Comparison of ENCODE assay signal across 25 cellular contexts in genomic region chr1:189606047-189606446, GRCh38.
"Had no signal": no experiment of that assay in that cellular context is flagged by ENCODE, and none has a peak within 500 bp of the region (broad histone marks: within the 10 kb centered on the region; RNA-seq: fewer than 3 reads in every experiment).

No MANE protein-coding gene starts in this region.

- DNase-seq: cerebellar nuclear complex; cortex of kidney; effector memory CD8-positive, alpha-beta T cell; gastrocnemius medialis; head of caudate nucleus; left colon; left ventricle myocardium superior; mesenchymal stem cell; mucosa of descending colon; naive B cell; pancreas; sigmoid colon; stimulated activated CD4-positive, alpha-beta T cell treated with anti-CD3 and anti-CD28 coated beads, Interleukin-4, amount 100 ng/mL, for 4 hours; stimulated activated naive CD8-positive, alpha-beta T cell treated with anti-CD3 and anti-CD28 coated beads, Interleukin-15, Interleukin-2, amounts not matched to agents 100 U/mL and 50 U/mL, for 24 hours; substantia nigra; testis; tibial artery had no signal

- FAIRE-seq: islet of Langerhans, pancreas had no signal

- H3K4me1 ChIP-seq: gastrocnemius medialis, pancreas, sigmoid colon, testis, tibial artery had no signal

- ATAC-seq: effector memory CD8-positive, alpha-beta T cell; esophagus mucosa; gastrocnemius medialis; left colon; left ventricle myocardium superior; mucosa of descending colon; natural killer cell treated with Interleukin-12 subunit alpha and Interleukin-12 subunit beta and Interleukin-15 and Interleukin-18, amount 100 ng/mL, for 72 hours; pancreas; stimulated activated memory B cell treated with anti-CD40 and anti-IgM and Interleukin-4, amounts not matched to agents 10 μg/mL and 1 μg/mL and 100 μg/mL, for 72 hours; stimulated activated naive CD8-positive, alpha-beta T cell treated with anti-CD3 and anti-CD28 coated beads, Interleukin-15, Interleukin-2, amounts not matched to agents 100 U/mL and 50 U/mL, for 24 hours had no signal

- H3K27me3 ChIP-seq: gastrocnemius medialis, hepatocyte, neutrophil, pancreas, sigmoid colon, testis, tibial artery had no signal

- H3K27ac ChIP-seq: epithelial cell of prostate, gastrocnemius medialis, hepatocyte, neutrophil, pancreas, sigmoid colon, testis, tibial artery had no signal

- H3K4me3 ChIP-seq: gastrocnemius medialis, hepatocyte, lung, mucosa of descending colon, pancreas, sigmoid colon, testis, tibial artery had no signal

- H3K9me3 ChIP-seq: gastrocnemius medialis, mucosa of descending colon, neutrophil, pancreas, sigmoid colon, testis, tibial artery had no signal

- H2AFZ ChIP-seq: hepatocyte had no signal

- H3K4me2 ChIP-seq: hepatocyte had no signal

- H3K36me3 ChIP-seq: gastrocnemius medialis, neutrophil, pancreas, sigmoid colon, tibial artery had no signal

- H3K79me2 ChIP-seq: hepatocyte had no signal
